8 cellular contexts compared by ENCODE assay signal in the genomic region with DNA sequence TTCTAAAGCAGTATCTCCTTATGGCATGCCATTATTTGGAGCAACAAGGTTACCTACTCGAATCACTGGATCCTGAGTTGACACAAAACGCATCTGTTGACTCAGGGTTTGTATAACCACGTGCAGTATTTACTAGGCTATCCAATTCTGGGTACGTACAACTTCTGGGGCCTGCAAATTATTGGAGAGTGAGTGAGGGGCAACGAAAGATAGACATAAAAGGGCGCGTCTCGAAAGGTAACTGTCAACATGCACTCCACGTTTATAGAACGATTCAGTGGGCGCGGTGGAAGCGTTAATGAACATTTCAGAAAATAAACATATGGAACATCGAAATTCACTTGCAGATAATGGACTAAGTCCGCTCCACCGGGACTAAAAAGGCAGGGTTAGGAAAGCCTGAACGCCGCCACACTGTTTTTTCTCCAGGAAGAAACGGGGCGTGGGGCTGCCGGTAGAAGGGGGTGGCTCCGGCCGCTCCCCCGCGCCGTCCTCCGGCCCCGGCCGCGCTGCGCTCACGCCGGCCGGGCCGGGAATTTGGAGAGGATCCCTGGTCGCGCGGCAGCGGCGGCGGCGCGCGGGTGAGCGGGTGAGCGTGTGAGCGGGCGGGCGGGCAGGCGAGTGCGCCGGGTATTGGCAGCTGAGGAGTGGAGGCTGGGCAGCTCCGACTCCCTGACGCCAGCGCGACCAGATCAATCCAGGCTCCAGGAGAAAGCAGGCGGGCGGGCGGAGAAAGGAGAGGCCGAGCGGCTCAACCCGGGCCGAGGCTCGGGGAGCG. TPM values are rescaled to one million over a fixed set of nuclear protein-coding genes. Genes with fewer than 3 reads are reported as not detected.
DNase-seq lines count a peak whose midpoint lies in the region; ATAC-seq, FAIRE-seq and TF ChIP-seq lines count a peak whose summit lies in the region.

A gene (plus strand): TSS at position 690 of the 778 bp plus-strand sequence. CDS start 32,761 bp downstream, outside the sequence.

- DNase-seq in CD4-positive, CD25-positive, alpha-beta regulatory T cell: no peak
- DNase-seq in NOMO-1 treated with DMSO at 0.1 percent for 48 hours (lab: John Stamatoyannopoulos, UW; ENCODE audit: unreplicated experiment) (peak; percentile 52), frontal cortex (ENCODE audit: low spot score in 2 of 2) (peak; percentile 69 to 77), nephron progenitor cell (peak; percentile 82), thoracic aorta (ENCODE audit: low spot score) (peak; percentile 51)
- DNase-seq in activated naive CD4-positive, alpha-beta T cell treated with anti-CD3 and anti-CD28 coated beads, Interleukin-2, amount 10 ng/mL, durations not matched to agents 7 days and 5 days: peak; percentile 42

- no peak within 1 kb of the TSS for H3K27ac ChIP-seq in CD4-positive, CD25-positive, alpha-beta regulatory T cell (ENCODE audit: insufficient read depth, low read length, poor library complexity, severe bottlenecking)
- peak within 1 kb of the TSS; percentile 91 to 93 for H3K27ac ChIP-seq in thoracic aorta

- peak within 1 kb of the TSS; percentile 72 to 85 (median 80) for H3K4me3 Mint-ChIP-seq in CD4-positive, CD25-positive, alpha-beta regulatory T cell
- H3K4me3 Mint-ChIP-seq in activated naive CD4-positive, alpha-beta T cell treated with anti-CD3 and anti-CD28 coated beads, Interleukin-2, amount 10 ng/mL, durations not matched to agents 7 days and 5 days: peak within 1 kb of the TSS; percentile 67
- H3K4me3 Mint-ChIP-seq in nephron progenitor cell: peak within 1 kb of the TSS; percentile 90

- no peak for TF ChIP-seq CTCF in nephron progenitor cell (IDR thresholded peaks at IDR 0.05)
- no peak for TF ChIP-seq CTCF in thoracic aorta (IDR thresholded peaks at IDR 0.05)

- CTCF ChIA-PET in activated naive CD4-positive, alpha-beta T cell treated with anti-CD3 and anti-CD28 coated beads, Interleukin-2, amount 10 ng/mL, durations not matched to agents 7 days and 5 days (lab: Charles Lee): no interaction called here

- peaks cover 35% of the 10 kb centered on the region for H3K27me3 ChIP-seq in CD4-positive, CD25-positive, alpha-beta regulatory T cell (ENCODE audit: control insufficient read depth, insufficient read depth, low read length)
- no peaks in the 10 kb centered on the region for H3K27me3 ChIP-seq in thoracic aorta (replicated peaks; ENCODE audit: insufficient read depth)

- FAIRE-seq in frontal cortex (lab: Jason Lieb, UNC): no peak

- peaks cover 32% of the 10 kb centered on the region for H3K27me3 Mint-ChIP-seq in CD4-positive, CD25-positive, alpha-beta regulatory T cell
- peaks cover 33% of the 10 kb centered on the region for H3K27me3 Mint-ChIP-seq in activated naive CD4-positive, alpha-beta T cell treated with anti-CD3 and anti-CD28 coated beads, Interleukin-2, amount 10 ng/mL, durations not matched to agents 7 days and 5 days
- no peaks in the 10 kb centered on the region for H3K27me3 Mint-ChIP-seq in nephron progenitor cell (ENCODE audit: low read depth, poor library complexity)

- peaks cover 0 to 9% (median 0%) of the 10 kb centered on the region in 7 donors for H3K9me3 Mint-ChIP-seq in CD4-positive, CD25-positive, alpha-beta regulatory T cell
- H3K9me3 Mint-ChIP-seq in activated naive CD4-positive, alpha-beta T cell treated with anti-CD3 and anti-CD28 coated beads, Interleukin-2, amount 10 ng/mL, durations not matched to agents 7 days and 5 days: no peaks in the 10 kb centered on the region
- peaks cover 16% of the 10 kb centered on the region for H3K9me3 Mint-ChIP-seq in nephron progenitor cell

- no peaks in the 10 kb centered on the region for H3K9me3 ChIP-seq in CD4-positive, CD25-positive, alpha-beta regulatory T cell (ENCODE audit: control insufficient read depth in 2 of 2, low read length in 2 of 2)
- no peaks in the 10 kb centered on the region for H3K9me3 ChIP-seq in thoracic aorta

- H3K36me3 Mint-ChIP-seq in CD4-positive, CD25-positive, alpha-beta regulatory T cell: no peaks in the 10 kb centered on the region
- H3K36me3 Mint-ChIP-seq in activated naive CD4-positive, alpha-beta T cell treated with anti-CD3 and anti-CD28 coated beads, Interleukin-2, amount 10 ng/mL, durations not matched to agents 7 days and 5 days: no peaks in the 10 kb centered on the region
- peaks cover 27% of the 10 kb centered on the region for H3K36me3 Mint-ChIP-seq in nephron progenitor cell (ENCODE audit: low read depth)

- H3K36me3 ChIP-seq in CD4-positive, CD25-positive, alpha-beta regulatory T cell (ENCODE audit: control insufficient read depth, insufficient read depth, low read length): no peaks in the 10 kb centered on the region
- no peaks in the 10 kb centered on the region for H3K36me3 ChIP-seq in thoracic aorta

- peak within 1 kb of the TSS; percentile 32 for H3K4me3 ChIP-seq in CD4-positive, CD25-positive, alpha-beta regulatory T cell (ENCODE audit: low read depth, low read length)
- peak within 1 kb of the TSS; percentile 96 for H3K4me3 ChIP-seq in thoracic aorta

- peaks cover 0 to 7% (median 4%) of the 10 kb centered on the region in 4 donors for H3K4me1 Mint-ChIP-seq in CD4-positive, CD25-positive, alpha-beta regulatory T cell
- peaks cover 3% of the 10 kb centered on the region for H3K4me1 Mint-ChIP-seq in activated naive CD4-positive, alpha-beta T cell treated with anti-CD3 and anti-CD28 coated beads, Interleukin-2, amount 10 ng/mL, durations not matched to agents 7 days and 5 days
- peaks cover 23% of the 10 kb centered on the region for H3K4me1 Mint-ChIP-seq in nephron progenitor cell

- peaks cover 15% of the 10 kb centered on the region for H3K4me1 ChIP-seq in CD4-positive, CD25-positive, alpha-beta regulatory T cell (ENCODE audit: control insufficient read depth, insufficient read depth, low read length, poor library complexity, severe bottlenecking)
- H3K4me1 ChIP-seq in thoracic aorta (ENCODE audit: control insufficient read depth in 1 of 2, low read depth in 2 of 2): peaks cover 4 to 18% of the 10 kb centered on the region in 2 donors

- H3K27ac Mint-ChIP-seq in CD4-positive, CD25-positive, alpha-beta regulatory T cell: no peak within 1 kb of the TSS
- no peak within 1 kb of the TSS for H3K27ac Mint-ChIP-seq in activated naive CD4-positive, alpha-beta T cell treated with anti-CD3 and anti-CD28 coated beads, Interleukin-2, amount 10 ng/mL, durations not matched to agents 7 days and 5 days
- peak within 1 kb of the TSS; percentile 94 for H3K27ac Mint-ChIP-seq in nephron progenitor cell

- peak in 1 of 2 donors; percentile 22 for ATAC-seq in CD4-positive, CD25-positive, alpha-beta regulatory T cell (ENCODE audit: low read depth in 2 of 2)
- ATAC-seq in GM19351 (IDR thresholded peaks at IDR 0.05; ENCODE audit: unreplicated experiment): peak; percentile 48
- ATAC-seq in HG03457 (IDR thresholded peaks at IDR 0.05; ENCODE audit: unreplicated experiment): peak; percentile 46
- ATAC-seq in thoracic aorta (ENCODE audit: insufficient number of reproducible peaks, low FRiP score, low read depth): peak; percentile 74

RNA-seq across cellular contexts. Expression of the gene that starts here (rescaled TPM):
- total RNA-seq in CD4-positive, CD25-positive, alpha-beta regulatory T cell: 3.7 TPM
- 1 to 10 TPM; 1.2 to 7.2 (median 3.2) TPM for polyA plus RNA-seq in CD4-positive, CD25-positive, alpha-beta regulatory T cell
- total RNA-seq in frontal cortex (22.8 TPM), thoracic aorta (10 to 100 TPM; 39.9 to 55.2 TPM)

Comparison
In these comparisons a context has a peak if more than half of its experiments do, and no peak if none do; other contexts are left out.
1. DNase-seq: peak in NOMO-1 treated with DMSO at 0.1 percent for 48 hours (single experiment), activated naive CD4-positive, alpha-beta T cell treated with anti-CD3 and anti-CD28 coated beads, Interleukin-2, amount 10 ng/mL, durations not matched to agents 7 days and 5 days (single experiment), frontal cortex (2 of 2), nephron progenitor cell (single experiment) and thoracic aorta (single experiment); none in CD4-positive, CD25-positive, alpha-beta regulatory T cell (0 of 3).
2. Peak in every context shown above with its lines, with median percentiles within 50 percentile points of each other: H3K4me3 Mint-ChIP-seq.